10 cellular contexts compared by ENCODE assay signal in the genomic region with DNA sequence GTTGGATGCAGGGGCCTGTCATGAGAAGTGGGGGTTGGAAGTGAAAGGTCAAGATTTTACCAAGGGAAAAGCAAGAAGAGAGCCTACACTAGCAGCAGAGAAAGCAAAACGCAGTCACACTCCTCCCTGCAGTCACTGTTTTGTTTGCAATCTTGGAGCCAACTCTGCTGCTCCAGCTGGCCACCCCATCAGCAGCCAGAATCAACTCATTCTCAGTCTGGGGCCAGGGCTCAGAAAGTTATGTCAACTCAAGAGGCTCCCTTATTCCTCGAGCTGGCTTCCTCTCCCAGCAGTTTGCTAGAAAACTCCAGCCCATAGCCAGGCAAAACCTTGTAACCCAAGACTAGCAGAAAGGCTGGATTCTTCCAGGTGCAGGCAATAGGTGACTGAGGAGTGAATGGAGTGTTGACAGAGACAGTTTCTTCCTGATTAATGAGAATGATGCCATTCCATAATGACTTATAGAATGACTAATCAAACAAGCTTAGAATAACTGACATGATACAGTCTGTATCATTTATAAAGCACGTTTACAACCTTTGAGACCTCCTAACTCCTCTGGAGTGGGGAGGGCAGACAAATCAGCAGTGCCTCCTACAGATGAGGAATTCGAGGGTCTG. TPM values are rescaled to one million over a fixed set of nuclear protein-coding genes. Genes with fewer than 3 reads are reported as not detected.
DNase-seq lines count a peak whose midpoint lies in the region; ATAC-seq and TF ChIP-seq lines count a peak whose summit lies in the region.
"Had no signal": no experiment of that assay in that cellular context is flagged by ENCODE, and none has a peak within 500 bp of the region (broad histone marks: within the 10 kb centered on the region; RNA-seq: fewer than 3 reads in every experiment).

No MANE protein-coding gene starts in this region.

- ATAC-seq in GM19463 (IDR thresholded peaks at IDR 0.05; ENCODE audit: unreplicated experiment) (no peak), HG02763 (IDR thresholded peaks at IDR 0.05; ENCODE audit: unreplicated experiment) (no peak), HG02885 (IDR thresholded peaks at IDR 0.05; ENCODE audit: poor library complexity, unreplicated experiment) (no peak)
- ATAC-seq in activated CD4-positive, alpha-beta T cell treated with anti-CD3 and anti-CD28 coated beads for 36 hours, result no peak
- ATAC-seq: esophagus mucosa had no signal

- peak; percentile 46 for DNase-seq in Ammon's horn (ENCODE audit: low spot score)
- peak; percentile 51 for DNase-seq in NCI-H510A treated with DMSO at 0.1 percent for 48 hours (lab: John Stamatoyannopoulos, UW)
- peak; percentile 74 for DNase-seq in fibroblast of mammary gland (ENCODE audit: low read depth)
- no peak for DNase-seq in nephron progenitor cell
- no peak for DNase-seq in activated CD4-positive, alpha-beta T cell treated with anti-CD3 and anti-CD28 coated beads for 36 hours
- DNase-seq: NCI-H1417 treated with DMSO at 0.1 percent for 48 hours had no signal

- intact Hi-C loops in activated CD4-positive, alpha-beta T cell treated with anti-CD3 and anti-CD28 coated beads for 36 hours (cut with DNase I, micrococcal nuclease), result loop anchor here (5.0 to 10.0 kb wide), 2 partner anchors 293 to 314 kb away; no protein-coding TSS in a partner anchor

- peaks cover 14% of the 10 kb centered on the region for H3K4me1 Mint-ChIP-seq in nephron progenitor cell
- no peaks in the 10 kb centered on the region for H3K4me1 Mint-ChIP-seq in activated CD4-positive, alpha-beta T cell treated with anti-CD3 and anti-CD28 coated beads for 36 hours

- TF ChIP-seq CTCF in fibroblast of mammary gland (conservative IDR thresholded peaks at IDR 0.05; ENCODE audit: control insufficient read depth, insufficient read depth, low read depth, low read length) (no peak), nephron progenitor cell (IDR thresholded peaks at IDR 0.05) (no peak)

- H3K27me3 Mint-ChIP-seq in nephron progenitor cell (ENCODE audit: low read depth, poor library complexity), result peaks cover 11% of the 10 kb centered on the region
- no peaks in the 10 kb centered on the region for H3K27me3 Mint-ChIP-seq in activated CD4-positive, alpha-beta T cell treated with anti-CD3 and anti-CD28 coated beads for 36 hours

- H3K9me3 Mint-ChIP-seq in nephron progenitor cell, result no peaks in the 10 kb centered on the region
- no peaks in the 10 kb centered on the region for H3K9me3 Mint-ChIP-seq in activated CD4-positive, alpha-beta T cell treated with anti-CD3 and anti-CD28 coated beads for 36 hours (ENCODE audit: low read depth)

- POLR2A ChIA-PET in activated CD4-positive, alpha-beta T cell treated with anti-CD3 and anti-CD28 coated beads for 36 hours (lab: Charles Lee), result no interaction called here

- H3K4me3 ChIP-seq in fibroblast of mammary gland (ENCODE audit: control insufficient read depth, low read depth, low read length), result no peak overlapping the region

- peak overlapping the region; percentile 88 for H3K27ac Mint-ChIP-seq in nephron progenitor cell
- H3K27ac Mint-ChIP-seq in activated CD4-positive, alpha-beta T cell treated with anti-CD3 and anti-CD28 coated beads for 36 hours, result no peak overlapping the region

- peaks cover 19% of the 10 kb centered on the region for H3K36me3 Mint-ChIP-seq in nephron progenitor cell (ENCODE audit: low read depth)
- H3K36me3 Mint-ChIP-seq in activated CD4-positive, alpha-beta T cell treated with anti-CD3 and anti-CD28 coated beads for 36 hours (ENCODE audit: low read depth), result peaks cover 9% of the 10 kb centered on the region

- CTCF ChIA-PET in activated CD4-positive, alpha-beta T cell treated with anti-CD3 and anti-CD28 coated beads for 36 hours (lab: Charles Lee), result interaction anchor here (0.7 to 2.9 kb wide), 5 partner anchors 12 to 191 kb away, joined by 3 to 11 read pairs (median 3); no protein-coding TSS in a partner anchor

- H3K4me3 Mint-ChIP-seq in nephron progenitor cell, result no peak overlapping the region
- no peak overlapping the region for H3K4me3 Mint-ChIP-seq in activated CD4-positive, alpha-beta T cell treated with anti-CD3 and anti-CD28 coated beads for 36 hours

RNA-seq across cellular contexts. Expression of gene P4HA3, which starts 53.4 kb away (rescaled TPM):
- not detected for total RNA-seq in activated CD4-positive, alpha-beta T cell treated with anti-CD3 and anti-CD28 coated beads for 36 hours

Comparison
In these comparisons a context has a peak if more than half of its experiments do, and no peak if none do; other contexts are left out.
1. DNase-seq: peak in Ammon's horn (single experiment), NCI-H510A treated with DMSO at 0.1 percent for 48 hours (single experiment) and fibroblast of mammary gland (single experiment); none in nephron progenitor cell (single experiment) and activated CD4-positive, alpha-beta T cell treated with anti-CD3 and anti-CD28 coated beads for 36 hours (single experiment).